Comparison of ENCODE assay signal across 3 cellular contexts in the genomic region with DNA sequence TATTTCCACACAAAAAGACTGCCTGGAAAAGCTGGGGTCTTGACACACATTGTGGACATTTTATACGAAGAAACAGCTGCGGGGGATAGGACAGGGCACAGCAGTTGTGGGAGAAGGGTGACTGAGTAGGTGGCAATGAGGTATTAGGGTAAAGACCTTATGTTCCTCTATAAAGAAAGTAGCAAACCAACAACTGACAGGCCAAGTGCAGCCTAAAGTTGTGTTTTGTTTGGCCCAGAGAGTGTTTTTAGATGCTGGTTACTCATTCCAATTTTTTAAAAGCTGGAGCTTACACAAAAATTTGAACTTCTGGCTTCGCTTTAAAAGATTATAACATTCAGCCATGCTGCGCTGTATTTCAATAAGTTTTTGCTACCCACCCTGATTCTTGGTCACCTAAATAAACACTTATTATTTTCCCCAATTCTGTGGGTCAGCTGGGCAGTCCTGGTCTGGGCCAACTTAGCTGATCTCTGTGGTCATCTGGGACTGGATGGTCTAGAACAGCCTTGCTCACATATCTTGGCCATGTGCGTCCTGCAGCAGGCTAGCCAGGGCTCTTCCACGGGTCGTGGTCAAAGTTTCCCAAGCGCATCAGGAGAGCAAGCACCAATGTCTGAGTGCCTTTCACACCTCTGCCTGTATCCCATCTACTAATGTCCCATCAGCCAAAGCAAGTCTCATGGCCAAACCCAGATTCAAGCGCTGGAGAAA. TPM values are rescaled to one million over a fixed set of nuclear protein-coding genes. Genes with fewer than 3 reads are reported as not detected.
"Had no signal": no experiment of that assay in that cellular context is flagged by ENCODE, and none has a peak within 500 bp of the region (broad histone marks: within the 10 kb centered on the region; RNA-seq: fewer than 3 reads in every experiment).

No MANE protein-coding gene starts in this region.

RNA-seq across cellular contexts. Expression of a gene that starts 51.8 kb away (rescaled TPM):
- total RNA-seq: activated T-helper 1 cell treated with anti-CD3 and anti-CD28 coated beads, Interleukin-12 subunit alpha, Interleukin-12 subunit beta, Interleukin-2, Interleukin-4 antibody, amounts not matched to agents 30 ng/mL and 10 ng/mL and 1 ng/mL, durations not matched to agents 14 hours and 24 hours and 36 hours; activated T-helper 2 cell treated with anti-CD3 and anti-CD28 coated beads, Interferon-gamma antibody, Interleukin-2, Interleukin-4, amounts not matched to agents 10 μg/mL and 5 μg/mL and 100 μg/mL, durations not matched to agents 14 hours and 24 hours and 36 hours; bronchial epithelial cell had no signal
